ENCODE assay signal across 1 cellular context in genomic region chr16:89732918-89733242, GRCh38.
TF ChIP-seq lines count a peak whose summit lies in the region.

No MANE protein-coding gene starts in this region.

TF ChIP-seq in HCT116, 20 proteins besides CTCF, POLR2A, EP300 and RAD21 (continued from another document):
- no peak for TF ChIP-seq ATF3 (IDR thresholded peaks at IDR 0.05)
- no peak for TF ChIP-seq ELF1 (IDR thresholded peaks at IDR 0.05; ENCODE audit: borderline replicate concordance, low read depth)
